8 cellular contexts compared by ENCODE assay signal in genomic region chr9:118918180-118918579, GRCh38.
"Had no signal": no experiment of that assay in that cellular context is flagged by ENCODE, and none has a peak within 500 bp of the region (broad histone marks: within the 10 kb centered on the region; RNA-seq: fewer than 3 reads in every experiment).

No MANE protein-coding gene starts in this region.

- H3K4me3 ChIP-seq: K562 had no signal

- H3K4me2 ChIP-seq: KMS-11 had no signal

- ATAC-seq: HepG2, K562 had no signal

- H3K4me3 Mint-ChIP-seq: IgD-negative memory B cell had no signal

- H3K27ac Mint-ChIP-seq: IgD-negative memory B cell had no signal

- H3K4me1 Mint-ChIP-seq: IgD-negative memory B cell had no signal

- H3K27me3 Mint-ChIP-seq: IgD-negative memory B cell had no signal

- H3K27ac ChIP-seq: HL-60, KMS-11 had no signal

- DNase-seq: IMR-90, KBM-7, KG1 had no signal
